In genomic region chr15:55820043-55820442, GRCh38 we compare ENCODE assay signal across 1 cellular context.
TF ChIP-seq lines count a peak whose summit lies in the region.

No MANE protein-coding gene starts in this region.

TF ChIP-seq in HepG2, 621 proteins besides CTCF, POLR2A, EP300 and RAD21 (continued from another document):
- TF ChIP-seq ZNF576 (CRISPR knock-in tag; IDR thresholded peaks at IDR 0.05) (no peak), ISL2 (CRISPR knock-in tag; IDR thresholded peaks at IDR 0.05) (no peak), KLF6 (CRISPR knock-in tag; IDR thresholded peaks at IDR 0.05) (no peak), BCL6 (CRISPR knock-in tag; IDR thresholded peaks at IDR 0.05) (no peak), ZNF678 (CRISPR knock-in tag; IDR thresholded peaks at IDR 0.05) (no peak), TEF (CRISPR knock-in tag; IDR thresholded peaks at IDR 0.05) (no peak), SOX6 (IDR thresholded peaks at IDR 0.05) (no peak), SOX6 (CRISPR knock-in tag; IDR thresholded peaks at IDR 0.05) (no peak)
